In genomic region chr7:99792983-99793382, GRCh38 we compare ENCODE assay signal across 36 cellular contexts. TPM values are rescaled to one million over a fixed set of nuclear protein-coding genes. Genes with fewer than 3 reads are reported as not detected.
"Had no signal": no experiment of that assay in that cellular context is flagged by ENCODE, and none has a peak within 500 bp of the region (broad histone marks: within the 10 kb centered on the region; RNA-seq: fewer than 3 reads in every experiment).

No MANE protein-coding gene starts in this region.

- ATAC-seq: activated CD8-positive, alpha-beta T cell treated with anti-CD3 and anti-CD28 coated beads, Interleukin-2, amount 10 ng/mL, durations not matched to agents 7 days and 5 days; activated naive CD4-positive, alpha-beta T cell treated with anti-CD3 and anti-CD28 coated beads, Interleukin-2, amount 50 U/mL, for 72 hours; activated T-cell treated with anti-CD3 and anti-CD28 coated beads, Interleukin-2, amount 50 U/mL, for 4 hours; body of pancreas; PC-3; Right ventricle myocardium inferior had no signal

- H3K4me3 Mint-ChIP-seq: activated CD4-positive, alpha-beta T cell treated with anti-CD3 and anti-CD28 coated beads, Interleukin-2, amount 10 ng/mL, durations not matched to agents 7 days and 5 days; activated CD8-positive, alpha-beta T cell treated with anti-CD3 and anti-CD28 coated beads, Interleukin-2, amount 10 ng/mL, durations not matched to agents 7 days and 5 days; activated naive CD4-positive, alpha-beta T cell treated with anti-CD3 and anti-CD28 coated beads for 36 hours; activated T-cell treated with anti-CD3 and anti-CD28 coated beads, Interleukin-2, amount 50 U/mL, for 4 hours; activated T-helper 1 cell treated with anti-CD3 and anti-CD28 coated beads, Interleukin-12 subunit alpha, Interleukin-12 subunit beta, Interleukin-2, Interleukin-4 antibody, amounts not matched to agents 30 ng/mL and 10 ng/mL and 1 ng/mL, durations not matched to agents 14 hours and 24 hours and 36 hours had no signal

- DNase-seq: activated CD4-positive, alpha-beta T cell treated with anti-CD3 and anti-CD28 coated beads, Interleukin-2, amount 10 ng/mL, durations not matched to agents 7 days and 5 days; activated CD4-positive, alpha-beta T cell treated with anti-CD3 and anti-CD28 coated beads, Interleukin-2, amount 50 U/mL, for 48 hours; activated CD4-positive, CD25-positive, alpha-beta regulatory T cell; activated CD8-positive, alpha-beta T cell treated with anti-CD3 and anti-CD28 coated beads, Interleukin-2, amount 10 ng/mL, durations not matched to agents 7 days and 5 days; activated gamma-delta T cell treated with Interleukin-2 at 50 U/mL for 16 hours; activated naive CD4-positive, alpha-beta T cell treated with anti-CD3 and anti-CD28 coated beads for 36 hours; activated T-cell treated with anti-CD3 and anti-CD28 coated beads, Interleukin-2, amount 50 U/mL, for 4 hours; adrenal gland; Kasumi-1; KG1; NCI-H1092 treated with DMSO at 0.1 percent for 48 hours; NCI-H1417; NCI-H146; NCI-H187; NCI-H2029 treated with DMSO at 0.1 percent for 48 hours; NCI-H2107; NCI-H2171; NCI-H510A; NCI-H526; NCI-H748 treated with DMSO at 0.1 percent for 48 hours; NK-92 treated with Interleukin-12 subunit alpha and Interleukin-12 subunit beta, amount 100 ng/mL, for 24 hours; PC-3; SIG-M5; T1000; WERI-Rb-1 had no signal

- H3K9me3 ChIP-seq: adrenal gland, body of pancreas, breast epithelium, Peyer's patch had no signal

- H3K4me1 ChIP-seq: breast epithelium had no signal

- H3K4me3 ChIP-seq: adrenal gland, body of pancreas, breast epithelium, Peyer's patch had no signal

- H3K27ac Mint-ChIP-seq: activated CD4-positive, alpha-beta T cell treated with anti-CD3 and anti-CD28 coated beads, Interleukin-2, amount 10 ng/mL, durations not matched to agents 7 days and 5 days; activated CD8-positive, alpha-beta T cell treated with anti-CD3 and anti-CD28 coated beads, Interleukin-2, amount 10 ng/mL, durations not matched to agents 7 days and 5 days; activated naive CD4-positive, alpha-beta T cell treated with anti-CD3 and anti-CD28 coated beads for 36 hours; activated naive CD4-positive, alpha-beta T cell treated with anti-CD3 and anti-CD28 coated beads, Interleukin-2, amount 50 U/mL, for 72 hours; activated T-helper 1 cell treated with anti-CD3 and anti-CD28 coated beads, Interleukin-12 subunit alpha, Interleukin-12 subunit beta, Interleukin-2, Interleukin-4 antibody, amounts not matched to agents 30 ng/mL and 10 ng/mL and 1 ng/mL, durations not matched to agents 14 hours and 24 hours and 36 hours had no signal

- H3K36me3 ChIP-seq: adrenal gland, breast epithelium, Peyer's patch, WERI-Rb-1 had no signal

- H3K9me3 Mint-ChIP-seq: activated CD4-positive, alpha-beta T cell treated with anti-CD3 and anti-CD28 coated beads, Interleukin-2, amount 10 ng/mL, durations not matched to agents 7 days and 5 days; activated naive CD4-positive, alpha-beta T cell treated with anti-CD3 and anti-CD28 coated beads for 36 hours; activated T-cell treated with anti-CD3 and anti-CD28 coated beads, Interleukin-2, amount 50 U/mL, for 4 hours had no signal

- H3K27me3 ChIP-seq: adrenal gland, body of pancreas, breast epithelium, Peyer's patch had no signal

RNA-seq across cellular contexts. Expression of gene CYP3A4, which starts 9.0 kb away (rescaled TPM):
- total RNA-seq: activated CD4-positive, alpha-beta T cell treated with anti-CD3 and anti-CD28 coated beads, Interleukin-2, amount 10 ng/mL, durations not matched to agents 7 days and 5 days; activated CD8-positive, alpha-beta T cell treated with anti-CD3 and anti-CD28 coated beads, Interleukin-2, amount 10 ng/mL, durations not matched to agents 7 days and 5 days; activated naive CD4-positive, alpha-beta T cell treated with anti-CD3 and anti-CD28 coated beads for 36 hours; activated T-helper 1 cell treated with anti-CD3 and anti-CD28 coated beads, Interleukin-12 subunit alpha, Interleukin-12 subunit beta, Interleukin-2, Interleukin-4 antibody, amounts not matched to agents 30 ng/mL and 10 ng/mL and 1 ng/mL, durations not matched to agents 14 hours and 24 hours and 36 hours; astrocyte; cardiac septum; PC-3; Right ventricle myocardium inferior; SK-MEL-5; T-helper 1 cell treated with Interleukin-12 subunit alpha and Interleukin-12 subunit beta and Interleukin-4 antibody, amounts not matched to agents 30 ng/mL and 1 ng/mL, for 36 hours; T-helper 2 cell treated with Interferon-gamma antibody and Interleukin-4, amounts not matched to agents 100 ng/mL and 5 ng/mL, for 36 hours had no signal

RNA-seq across cellular contexts. Expression of gene CYP3A43, which starts 34.8 kb away (rescaled TPM):
- total RNA-seq: activated CD4-positive, alpha-beta T cell treated with anti-CD3 and anti-CD28 coated beads, Interleukin-2, amount 10 ng/mL, durations not matched to agents 7 days and 5 days; activated CD8-positive, alpha-beta T cell treated with anti-CD3 and anti-CD28 coated beads, Interleukin-2, amount 10 ng/mL, durations not matched to agents 7 days and 5 days; activated naive CD4-positive, alpha-beta T cell treated with anti-CD3 and anti-CD28 coated beads for 36 hours; activated naive CD4-positive, alpha-beta T cell treated with anti-CD3 and anti-CD28 coated beads, Interleukin-2, amount 50 U/mL, for 72 hours; activated T-cell treated with anti-CD3 and anti-CD28 coated beads, Interleukin-2, amount 50 U/mL, for 4 hours; activated T-helper 1 cell treated with anti-CD3 and anti-CD28 coated beads, Interleukin-12 subunit alpha, Interleukin-12 subunit beta, Interleukin-2, Interleukin-4 antibody, amounts not matched to agents 30 ng/mL and 10 ng/mL and 1 ng/mL, durations not matched to agents 14 hours and 24 hours and 36 hours; adrenal gland; astrocyte; breast epithelium; cardiac septum; PC-3; Right ventricle myocardium inferior; SK-MEL-5; T-helper 2 cell treated with Interferon-gamma antibody and Interleukin-4, amounts not matched to agents 100 ng/mL and 5 ng/mL, for 36 hours had no signal
- polyA plus RNA-seq: adrenal gland had no signal

RNA-seq across cellular contexts. Expression of gene CYP3A7, which starts 58.0 kb away (rescaled TPM):
- total RNA-seq: activated CD4-positive, alpha-beta T cell treated with anti-CD3 and anti-CD28 coated beads, Interleukin-2, amount 10 ng/mL, durations not matched to agents 7 days and 5 days; activated CD8-positive, alpha-beta T cell treated with anti-CD3 and anti-CD28 coated beads, Interleukin-2, amount 10 ng/mL, durations not matched to agents 7 days and 5 days; activated naive CD4-positive, alpha-beta T cell treated with anti-CD3 and anti-CD28 coated beads for 36 hours; activated naive CD4-positive, alpha-beta T cell treated with anti-CD3 and anti-CD28 coated beads, Interleukin-2, amount 50 U/mL, for 72 hours; activated T-cell treated with anti-CD3 and anti-CD28 coated beads, Interleukin-2, amount 50 U/mL, for 4 hours; activated T-helper 1 cell treated with anti-CD3 and anti-CD28 coated beads, Interleukin-12 subunit alpha, Interleukin-12 subunit beta, Interleukin-2, Interleukin-4 antibody, amounts not matched to agents 30 ng/mL and 10 ng/mL and 1 ng/mL, durations not matched to agents 14 hours and 24 hours and 36 hours; astrocyte; cardiac septum; PC-3; Right ventricle myocardium inferior; SK-MEL-5; T-helper 1 cell treated with Interleukin-12 subunit alpha and Interleukin-12 subunit beta and Interleukin-4 antibody, amounts not matched to agents 30 ng/mL and 1 ng/mL, for 36 hours; T-helper 2 cell treated with Interferon-gamma antibody and Interleukin-4, amounts not matched to agents 100 ng/mL and 5 ng/mL, for 36 hours had no signal
